Comparison of ENCODE assay signal across 11 cellular contexts in the genomic region with DNA sequence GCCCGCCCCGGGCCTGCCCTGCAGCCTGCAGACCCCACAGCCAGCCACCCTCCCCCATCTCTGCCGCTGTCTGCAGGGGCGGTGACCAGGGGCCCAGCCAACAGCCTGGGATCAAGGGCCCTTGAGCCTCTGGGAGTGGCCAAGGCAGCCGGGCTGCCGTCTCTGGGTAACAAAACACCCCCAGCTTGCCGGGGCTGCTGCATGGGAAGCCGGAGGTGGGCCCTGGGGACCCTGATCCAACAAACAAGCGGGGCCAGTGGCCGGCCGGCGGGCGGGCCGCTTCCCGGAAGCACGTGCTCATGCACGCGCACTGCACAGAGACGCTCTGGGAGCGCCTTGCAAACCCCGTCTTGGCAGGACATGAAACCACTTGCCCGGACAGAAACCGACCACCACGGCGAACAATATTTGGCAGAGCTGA. TPM values are rescaled to one million over a fixed set of nuclear protein-coding genes. Genes with fewer than 3 reads are reported as not detected.
DNase-seq lines count a peak whose midpoint lies in the region; ATAC-seq and TF ChIP-seq lines count a peak whose summit lies in the region.
"Had no signal": no experiment of that assay in that cellular context is flagged by ENCODE, and none has a peak within 500 bp of the region (broad histone marks: within the 10 kb centered on the region; RNA-seq: fewer than 3 reads in every experiment).

No MANE protein-coding gene starts in this region.

- H3K27ac ChIP-seq in lower lobe of right lung (no peak overlapping the region), thyroid gland (no peak overlapping the region)

- no peaks in the 10 kb centered on the region for H3K36me3 ChIP-seq in lower lobe of right lung
- no peaks in the 10 kb centered on the region for H3K36me3 ChIP-seq in thyroid gland

- H3K36me3 Mint-ChIP-seq in activated naive CD8-positive, alpha-beta T cell: no peaks in the 10 kb centered on the region
- H3K36me3 Mint-ChIP-seq in activated naive CD8-positive, alpha-beta T cell treated with anti-CD3 and anti-CD28 coated beads, Interleukin-2, amount 50 U/mL, for 24 hours (ENCODE audit: low read depth): no peaks in the 10 kb centered on the region
- H3K36me3 Mint-ChIP-seq in brain: no peaks in the 10 kb centered on the region
- no peaks in the 10 kb centered on the region for H3K36me3 Mint-ChIP-seq in activated CD4-positive, alpha-beta memory T cell treated with anti-CD3 and anti-CD28 coated beads, Interleukin-2, amount 10 ng/mL, durations not matched to agents 7 days and 5 days (ENCODE audit: low read depth)

- no peak for DNase-seq in activated naive CD8-positive, alpha-beta T cell treated with anti-CD3 and anti-CD28 coated beads, Interleukin-2, amount 50 U/mL, for 24 hours
- peak; percentile 69 for DNase-seq in lower lobe of right lung
- peak; percentile 70 to 76 for DNase-seq in thyroid gland
- DNase-seq in activated CD4-positive, alpha-beta memory T cell treated with anti-CD3 and anti-CD28 coated beads, Interleukin-2, amount 10 ng/mL, durations not matched to agents 7 days and 5 days: no peak
- DNase-seq: activated CD4-positive, alpha-beta T cell treated with anti-CD3 and anti-CD28 coated beads for 4 hours; NCI-H187; posterior cingulate gyrus had no signal

- intact Hi-C loops in lower lobe of right lung (cut with DNase I) (no loop called here), thyroid gland (cut with DNase I) (no loop called here)

- CTCF ChIA-PET in activated CD4-positive, alpha-beta memory T cell treated with anti-CD3 and anti-CD28 coated beads, Interleukin-2, amount 10 ng/mL, durations not matched to agents 7 days and 5 days (lab: Charles Lee): no interaction called here

- H3K27me3 ChIP-seq in lower lobe of right lung (ENCODE audit: low read depth) (no peaks in the 10 kb centered on the region), thyroid gland (no peaks in the 10 kb centered on the region)

- H3K9me3 Mint-ChIP-seq in activated naive CD8-positive, alpha-beta T cell (ENCODE audit: low read depth): no peaks in the 10 kb centered on the region
- no peaks in the 10 kb centered on the region for H3K9me3 Mint-ChIP-seq in activated naive CD8-positive, alpha-beta T cell treated with anti-CD3 and anti-CD28 coated beads, Interleukin-2, amount 50 U/mL, for 24 hours
- H3K9me3 Mint-ChIP-seq in brain: no peaks in the 10 kb centered on the region
- no peaks in the 10 kb centered on the region for H3K9me3 Mint-ChIP-seq in activated CD4-positive, alpha-beta memory T cell treated with anti-CD3 and anti-CD28 coated beads, Interleukin-2, amount 10 ng/mL, durations not matched to agents 7 days and 5 days

- peaks cover 16% of the 10 kb centered on the region for H3K4me1 Mint-ChIP-seq in activated naive CD8-positive, alpha-beta T cell (ENCODE audit: low read depth)
- H3K4me1 Mint-ChIP-seq in activated naive CD8-positive, alpha-beta T cell treated with anti-CD3 and anti-CD28 coated beads, Interleukin-2, amount 50 U/mL, for 24 hours: peaks cover 15% of the 10 kb centered on the region
- peaks cover 43% of the 10 kb centered on the region for H3K4me1 Mint-ChIP-seq in brain
- peaks cover 11% of the 10 kb centered on the region for H3K4me1 Mint-ChIP-seq in activated CD4-positive, alpha-beta memory T cell treated with anti-CD3 and anti-CD28 coated beads, Interleukin-2, amount 10 ng/mL, durations not matched to agents 7 days and 5 days

- 2 to 25% methylated on average over 4 to 25 of the region's 25 CpGs for WGBS in thyroid gland, 2 donors

- TF ChIP-seq CTCF in brain (conservative IDR thresholded peaks at IDR 0.05) (no peak), lower lobe of right lung (IDR thresholded peaks at IDR 0.05) (no peak), thyroid gland (IDR thresholded peaks at IDR 0.05) (no peak)

- no peaks in the 10 kb centered on the region for H3K9me3 ChIP-seq in lower lobe of right lung
- no peaks in the 10 kb centered on the region for H3K9me3 ChIP-seq in thyroid gland

- POLR2A ChIA-PET in activated CD4-positive, alpha-beta memory T cell treated with anti-CD3 and anti-CD28 coated beads, Interleukin-2, amount 10 ng/mL, durations not matched to agents 7 days and 5 days (lab: Charles Lee): no interaction called here

- H3K4me3 ChIP-seq in lower lobe of right lung (peak overlapping the region; percentile 38), thyroid gland (replicated peaks in 1 of 3) (peak overlapping the region in 1 of 3 donors; percentile 1)

- no peak for TF ChIP-seq POLR2A in thyroid gland (IDR thresholded peaks at IDR 0.05)

- no peak for ATAC-seq in activated naive CD8-positive, alpha-beta T cell treated with anti-CD3 and anti-CD28 coated beads, Interleukin-2, amount 50 U/mL, for 24 hours
- peak; percentile 63 to 75 for ATAC-seq in lower lobe of right lung
- no peak for ATAC-seq in GM21526 (IDR thresholded peaks at IDR 0.05; ENCODE audit: low FRiP score, unreplicated experiment)
- ATAC-seq in HG03108 (IDR thresholded peaks at IDR 0.05; ENCODE audit: unreplicated experiment): no peak

- H3K27ac Mint-ChIP-seq in activated naive CD8-positive, alpha-beta T cell: no peak overlapping the region
- H3K27ac Mint-ChIP-seq in activated naive CD8-positive, alpha-beta T cell treated with anti-CD3 and anti-CD28 coated beads, Interleukin-2, amount 50 U/mL, for 24 hours: no peak overlapping the region
- H3K27ac Mint-ChIP-seq in brain: peak overlapping the region in 4 of 5 experiments; percentile 54 to 95 (median 88)
- no peak overlapping the region for H3K27ac Mint-ChIP-seq in activated CD4-positive, alpha-beta memory T cell treated with anti-CD3 and anti-CD28 coated beads, Interleukin-2, amount 10 ng/mL, durations not matched to agents 7 days and 5 days

- peak overlapping the region; percentile 82 for H3K4me3 Mint-ChIP-seq in activated naive CD8-positive, alpha-beta T cell
- no peak overlapping the region for H3K4me3 Mint-ChIP-seq in activated naive CD8-positive, alpha-beta T cell treated with anti-CD3 and anti-CD28 coated beads, Interleukin-2, amount 50 U/mL, for 24 hours
- peak overlapping the region in 3 of 5 experiments; percentile 43 to 64 (median 57) for H3K4me3 Mint-ChIP-seq in brain
- H3K4me3 Mint-ChIP-seq in activated CD4-positive, alpha-beta memory T cell treated with anti-CD3 and anti-CD28 coated beads, Interleukin-2, amount 10 ng/mL, durations not matched to agents 7 days and 5 days: no peak overlapping the region

- H3K4me1 ChIP-seq in lower lobe of right lung (peaks cover 43% of the 10 kb centered on the region), thyroid gland (peaks cover 18 to 23% of the 10 kb centered on the region in 2 donors)

- H3K27me3 Mint-ChIP-seq in activated naive CD8-positive, alpha-beta T cell: no peaks in the 10 kb centered on the region
- peaks cover 1% of the 10 kb centered on the region for H3K27me3 Mint-ChIP-seq in activated naive CD8-positive, alpha-beta T cell treated with anti-CD3 and anti-CD28 coated beads, Interleukin-2, amount 50 U/mL, for 24 hours
- peaks cover 3% of the 10 kb centered on the region for H3K27me3 Mint-ChIP-seq in brain
- H3K27me3 Mint-ChIP-seq in activated CD4-positive, alpha-beta memory T cell treated with anti-CD3 and anti-CD28 coated beads, Interleukin-2, amount 10 ng/mL, durations not matched to agents 7 days and 5 days: no peaks in the 10 kb centered on the region

RNA-seq across cellular contexts. Expression of gene MEGF6, which starts 13.2 kb away (rescaled TPM):
- 8.0 TPM for polyA plus RNA-seq in brain (ENCODE audit: insufficient read depth, low read depth, low replicate concordance)
- total RNA-seq in lower lobe of right lung: 57.1 TPM
- total RNA-seq in thyroid gland: 10 to 100 TPM in 3 of 4 donors, 1 to 10 TPM in 1; 9.4 to 25.8 (median 21.8) TPM
- 10 to 100 TPM; 15.6 to 20.2 TPM for total RNA-seq in activated CD4-positive, alpha-beta memory T cell treated with anti-CD3 and anti-CD28 coated beads, Interleukin-2, amount 10 ng/mL, durations not matched to agents 7 days and 5 days

RNA-seq across cellular contexts. Expression of gene TPRG1L, which starts 26.8 kb away (rescaled TPM):
- polyA plus RNA-seq in brain (ENCODE audit: insufficient read depth, low read depth, low replicate concordance): 100 TPM
- total RNA-seq in lower lobe of right lung (46.1 TPM), thyroid gland (10 to 100 TPM; 33.9 to 45.1 (median 40.0) TPM)
- total RNA-seq in activated CD4-positive, alpha-beta memory T cell treated with anti-CD3 and anti-CD28 coated beads, Interleukin-2, amount 10 ng/mL, durations not matched to agents 7 days and 5 days: 10 to 100 TPM; 15.9 to 17.3 TPM

RNA-seq across cellular contexts. Expression of gene WRAP73, which starts 51.8 kb away (rescaled TPM):
- 29.7 TPM for polyA plus RNA-seq in brain (ENCODE audit: insufficient read depth, low read depth, low replicate concordance)
- total RNA-seq in lower lobe of right lung (22.5 TPM), thyroid gland (10 to 100 TPM; 18.5 to 44.0 (median 21.0) TPM)
- 10 to 100 TPM; 34.7 to 38.9 TPM for total RNA-seq in activated CD4-positive, alpha-beta memory T cell treated with anti-CD3 and anti-CD28 coated beads, Interleukin-2, amount 10 ng/mL, durations not matched to agents 7 days and 5 days

RNA-seq across cellular contexts. Expression of gene TP73, which starts 54.3 kb away (rescaled TPM):
- 19.0 TPM for polyA plus RNA-seq in brain (ENCODE audit: insufficient read depth, low read depth, low replicate concordance)
- total RNA-seq in lower lobe of right lung: 3.6 TPM
- under 1 TPM in 2 of 4 donors, not detected in 2; 0.33 to 0.49 TPM for total RNA-seq in thyroid gland
- total RNA-seq in activated CD4-positive, alpha-beta memory T cell treated with anti-CD3 and anti-CD28 coated beads, Interleukin-2, amount 10 ng/mL, durations not matched to agents 7 days and 5 days: 1 to 10 TPM; 2.0 to 2.6 TPM

Comparison
In these comparisons a context has a peak if more than half of its experiments do, and no peak if none do; other contexts are left out.
1. H3K4me3 Mint-ChIP-seq: peak in activated naive CD8-positive, alpha-beta T cell (single experiment) and brain (3 of 5); none in activated naive CD8-positive, alpha-beta T cell treated with anti-CD3 and anti-CD28 coated beads, Interleukin-2, amount 50 U/mL, for 24 hours (single experiment) and activated CD4-positive, alpha-beta memory T cell treated with anti-CD3 and anti-CD28 coated beads, Interleukin-2, amount 10 ng/mL, durations not matched to agents 7 days and 5 days (single experiment).
2. H3K27ac Mint-ChIP-seq: peak in brain (4 of 5); none in activated naive CD8-positive, alpha-beta T cell (single experiment), activated naive CD8-positive, alpha-beta T cell treated with anti-CD3 and anti-CD28 coated beads, Interleukin-2, amount 50 U/mL, for 24 hours (single experiment) and activated CD4-positive, alpha-beta memory T cell treated with anti-CD3 and anti-CD28 coated beads, Interleukin-2, amount 10 ng/mL, durations not matched to agents 7 days and 5 days (single experiment).
3. ATAC-seq: peak in lower lobe of right lung (2 of 2); none in activated naive CD8-positive, alpha-beta T cell treated with anti-CD3 and anti-CD28 coated beads, Interleukin-2, amount 50 U/mL, for 24 hours (single experiment), GM21526 (single experiment) and HG03108 (single experiment).
4. DNase-seq: peak in lower lobe of right lung (single experiment) and thyroid gland (2 of 2); none in activated naive CD8-positive, alpha-beta T cell treated with anti-CD3 and anti-CD28 coated beads, Interleukin-2, amount 50 U/mL, for 24 hours (single experiment) and activated CD4-positive, alpha-beta memory T cell treated with anti-CD3 and anti-CD28 coated beads, Interleukin-2, amount 10 ng/mL, durations not matched to agents 7 days and 5 days (single experiment).